In genomic region chr10:132319853-132320669, GRCh38 we compare ENCODE assay signal across 8 cellular contexts. TPM values are rescaled to one million over a fixed set of nuclear protein-coding genes. Genes with fewer than 3 reads are reported as not detected.
DNase-seq lines count a peak whose midpoint lies in the region; ATAC-seq, FAIRE-seq and TF ChIP-seq lines count a peak whose summit lies in the region.

No MANE protein-coding gene starts in this region.

- peak overlapping the region in 7 of 11 experiments; percentile 13 to 72 (median 37); a peak in 11 of 22 replicates for H3K9ac ChIP-seq in BLaER1 treated with 17β-estradiol and CSF1 and Interleukin-3, amounts not matched to agents 10 nM and 100 nM

- H3K9me3 Mint-ChIP-seq in effector memory CD8-positive, alpha-beta T cell: no peaks in the 10 kb centered on the region

- H3K27ac ChIP-seq in BLaER1 treated with 17β-estradiol and CSF1 and Interleukin-3, amounts not matched to agents 10 nM and 100 nM: peak overlapping the region in 9 of 11 experiments; percentile 24 to 88 (median 68); a peak in 17 of 22 replicates
- H3K27ac ChIP-seq in spleen: peak overlapping the region in 3 of 8 donors; percentile 4 to 41 (median 30)

- TF ChIP-seq CTCF in spleen (IDR thresholded peaks at IDR 0.05 in 8 of 11, conservative IDR thresholded peaks at IDR 0.05 in 3 of 11): no peak

- H3K36me3 ChIP-seq in BLaER1 treated with 17β-estradiol and CSF1 and Interleukin-3, amounts not matched to agents 10 nM and 100 nM: peaks cover 12 to 21% (median 17%) of the 10 kb centered on the region in 11 experiments; a peak in 21 of 22 replicates
- peaks cover 0 to 15% (median 0%) of the 10 kb centered on the region in 6 donors for H3K36me3 ChIP-seq in spleen

- no peak for TF ChIP-seq POLR2A in spleen (IDR thresholded peaks at IDR 0.05)

- no peaks in the 10 kb centered on the region for H3K36me3 Mint-ChIP-seq in effector memory CD8-positive, alpha-beta T cell (ENCODE audit: insufficient read depth)

- ATAC-seq in GM18907 (IDR thresholded peaks at IDR 0.05; ENCODE audit: unreplicated experiment) (peak; percentile 98), HG02981 (IDR thresholded peaks at IDR 0.05; ENCODE audit: unreplicated experiment) (peak; percentile 99)
- peak; percentile 22 for ATAC-seq in effector memory CD8-positive, alpha-beta T cell (replicated peaks)

- intact Hi-C loops in spleen (cut with DNase I; ENCODE audit: low total_unique reads): no loop called here

- peak overlapping the region in 10 of 11 experiments; percentile 0 to 85 (median 56); a peak in 16 of 22 replicates for H3K4me2 ChIP-seq in BLaER1 treated with 17β-estradiol and CSF1 and Interleukin-3, amounts not matched to agents 10 nM and 100 nM

- H3K27me3 ChIP-seq in BLaER1 treated with 17β-estradiol and CSF1 and Interleukin-3, amounts not matched to agents 10 nM and 100 nM: no peaks in the 10 kb centered on the region
- H3K27me3 ChIP-seq in spleen (replicated peaks in 1 of 7): no peaks in the 10 kb centered on the region

- no peaks in the 10 kb centered on the region; a peak in 1 of 22 replicates for H3K9me3 ChIP-seq in BLaER1 treated with 17β-estradiol and CSF1 and Interleukin-3, amounts not matched to agents 10 nM and 100 nM (replicated peaks in 1 of 11)
- H3K9me3 ChIP-seq in spleen: no peaks in the 10 kb centered on the region

- DNase-seq in RCC 7860 (ENCODE audit: low spot score) (peak; percentile 87), spleen (peak; percentile 49), midbrain (lab: John Stamatoyannopoulos, UW) (no peak), NCI-H69 (lab: John Stamatoyannopoulos, UW) (no peak)
- no peak for DNase-seq in effector memory CD8-positive, alpha-beta T cell

- peaks cover 0 to 20% (median 0%) of the 10 kb centered on the region in 11 experiments; a peak in 6 of 22 replicates for H4K20me1 ChIP-seq in BLaER1 treated with 17β-estradiol and CSF1 and Interleukin-3, amounts not matched to agents 10 nM and 100 nM

- H3K27ac Mint-ChIP-seq in effector memory CD8-positive, alpha-beta T cell: no peak overlapping the region

- WGBS in spleen, 5 donors: 48 to 64% (median 55%) methylated on average over 15 of the region's 15 CpGs

- H3K4me3 ChIP-seq in BLaER1 treated with 17β-estradiol and CSF1 and Interleukin-3, amounts not matched to agents 10 nM and 100 nM: 0 out of 20 replicates have a peak overlapping the region, but pooled peaks of 1 of the 10 experiments have one; percentile 32
- no peak overlapping the region for H3K4me3 ChIP-seq in spleen

- H3K4me1 ChIP-seq in BLaER1 treated with 17β-estradiol and CSF1 and Interleukin-3, amounts not matched to agents 10 nM and 100 nM: peaks cover 0 to 53% (median 32%) of the 10 kb centered on the region in 10 experiments; a peak in 17 of 20 replicates
- peaks cover 0 to 10% (median 0%) of the 10 kb centered on the region in 6 donors for H3K4me1 ChIP-seq in spleen

- no peaks in the 10 kb centered on the region for H3K27me3 Mint-ChIP-seq in effector memory CD8-positive, alpha-beta T cell

- peak; percentile 90 for FAIRE-seq in RCC 7860 (lab: Jason Lieb, UNC)

- H3K4me1 Mint-ChIP-seq in effector memory CD8-positive, alpha-beta T cell (ENCODE audit: low read depth in 2 of 2): peaks cover 0 to 9% of the 10 kb centered on the region in 2 donors

- no peak overlapping the region for H3K4me3 Mint-ChIP-seq in effector memory CD8-positive, alpha-beta T cell

RNA-seq across cellular contexts. Expression of gene LRRC27, which starts 11.9 kb away (rescaled TPM):
- 10 to 100 TPM; 11.9 to 29.9 (median 19.4) TPM for total RNA-seq in spleen
- 10 to 100 TPM in 1 of 3 donors, 1 to 10 TPM in 2; 6.1 to 13.0 (median 8.5) TPM for polyA plus RNA-seq in spleen

RNA-seq across cellular contexts. Expression of gene STK32C, which starts 12.3 kb away (rescaled TPM):
- total RNA-seq in spleen: 10 to 100 TPM in 6 of 7 donors, 1 to 10 TPM in 1; 9.6 to 27.8 (median 15.4) TPM
- polyA plus RNA-seq in spleen: 10 to 100 TPM; 13.2 to 23.8 (median 16.0) TPM

Comparison
In these comparisons a context has a peak if more than half of its experiments do, and no peak if none do; other contexts are left out.
1. ATAC-seq: peak in every context shown above with its lines; median percentile 99 in HG02981; 98 in GM18907; 22 in effector memory CD8-positive, alpha-beta T cell.
2. DNase-seq: peak in RCC 7860 (single experiment) and spleen (single experiment); none in effector memory CD8-positive, alpha-beta T cell (0 of 3), midbrain (single experiment) and NCI-H69 (single experiment).